Comparison of ENCODE assay signal across 14 cellular contexts in genomic region chr6:142705054-142705453, GRCh38.
"Had no signal": no experiment of that assay in that cellular context is flagged by ENCODE, and none has a peak within 500 bp of the region (broad histone marks: within the 10 kb centered on the region; RNA-seq: fewer than 3 reads in every experiment).

No MANE protein-coding gene starts in this region.

- DNase-seq: activated CD4-positive, alpha-beta T cell treated with anti-CD3 and anti-CD28 coated beads, Interleukin-2, amount 50 U/mL, for 1 hour; activated T-cell treated with anti-CD3 and anti-CD28 coated beads for 4 hours; body of pancreas; central memory CD4-positive, alpha-beta T cell; effector CD4-positive, alpha-beta T cell; foreskin melanocyte; heart left ventricle; left colon; naive thymus-derived CD8-positive, alpha-beta T cell; psoas muscle; sigmoid colon; stimulated activated CD4-positive, alpha-beta T cell treated with anti-CD3 and anti-CD28 coated beads, Interleukin-2, amount 100 ng/mL, for 24 hours; stimulated activated naive B cell treated with anti-CD40 and anti-IgM and Interleukin-4, amounts not matched to agents 10 μg/mL and 1 μg/mL and 100 μg/mL, for 72 hours; transverse colon had no signal

- ATAC-seq: body of pancreas; left colon; naive thymus-derived CD8-positive, alpha-beta T cell; psoas muscle; stimulated activated naive B cell treated with anti-CD40 and anti-IgM and Interleukin-4, amounts not matched to agents 10 μg/mL and 1 μg/mL and 100 μg/mL, for 72 hours had no signal
